9 cellular contexts compared by ENCODE assay signal in the genomic region with DNA sequence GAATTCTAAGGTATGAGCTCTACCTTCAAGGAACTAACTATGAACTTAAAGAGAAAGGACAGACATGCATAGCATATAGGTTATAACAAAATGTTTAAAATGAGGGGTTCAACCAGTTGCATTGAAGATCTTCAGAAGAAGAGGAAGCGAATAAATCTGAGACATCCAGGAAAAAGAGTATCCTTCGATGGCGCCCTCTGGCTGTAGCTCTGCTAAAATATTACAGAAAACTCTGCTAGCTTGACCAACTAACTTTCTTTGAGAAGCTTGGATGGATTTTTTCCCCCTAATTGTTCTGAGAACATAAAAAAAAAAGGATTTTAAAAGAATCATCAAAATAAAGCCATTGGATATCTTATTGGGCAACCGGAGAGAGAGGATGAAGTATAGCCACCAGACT.
DNase-seq lines count a peak whose midpoint lies in the region; ATAC-seq, FAIRE-seq and TF ChIP-seq lines count a peak whose summit lies in the region.
"Had no signal": no experiment of that assay in that cellular context is flagged by ENCODE, and none has a peak within 500 bp of the region (broad histone marks: within the 10 kb centered on the region; RNA-seq: fewer than 3 reads in every experiment).

No MANE protein-coding gene starts in this region.

- TF ChIP-seq EP300 in HepG2 (IDR thresholded peaks at IDR 0.05; ENCODE audit: low read depth in 2 of 2, low read length in 2 of 2): no peak
- TF ChIP-seq EP300 in HepG2 (CRISPR knock-in tag; IDR thresholded peaks at IDR 0.05; ENCODE audit: borderline replicate concordance): no peak

- CTCF ChIA-PET in WTC11 (lab: Charles Lee): interaction anchor here (0.6 to 2.8 kb wide), 18 partner anchors 10 to 655 kb away, joined by 3 to 26 read pairs (median 3); no protein-coding TSS in a partner anchor
- CTCF ChIA-PET in HepG2 (lab: Yijun Ruan, JAX; ENCODE audit: low intra/inter-chr PET ratio, low total read pairs): interaction anchor here (0.9 to 2.4 kb wide), 2 partner anchors 376 to 824 kb away, joined by 3 to 9 read pairs; no protein-coding TSS in a partner anchor
- CTCF ChIA-PET in activated CD8-positive, alpha-beta memory T cell treated with anti-CD3 and anti-CD28 coated beads, Interleukin-2, amount 10 ng/mL, durations not matched to agents 7 days and 5 days (lab: Charles Lee): no interaction called here

- no peak for TF ChIP-seq POLR2A in HepG2 (IDR thresholded peaks at IDR 0.05; ENCODE audit: insufficient read depth in 1 of 2, low read depth in 2 of 2, low read length in 2 of 2)

- no TSS peak for BruUV-seq in HepG2 (replicated peaks; lab: Mats Ljungman, UMichigan)

- WGBS in HepG2 (ENCODE audit: low lambda C conversion rate): 26% methylated on average over 4 of the region's 4 CpGs

- no peaks in the 10 kb centered on the region for H3K4me1 ChIP-seq in HepG2 (ENCODE audit: insufficient read depth, low read length)

- peaks cover 6% of the 10 kb centered on the region for H3K9me3 Mint-ChIP-seq in WTC11
- H3K9me3 Mint-ChIP-seq in activated CD8-positive, alpha-beta memory T cell treated with anti-CD3 and anti-CD28 coated beads, Interleukin-2, amount 10 ng/mL, durations not matched to agents 7 days and 5 days (ENCODE audit: low read depth): peaks cover 4% of the 10 kb centered on the region
- H3K9me3 Mint-ChIP-seq in activated T-cell treated with anti-CD3 and anti-CD28 coated beads, Interleukin-2, amount 50 U/mL, for 24 hours: no peaks in the 10 kb centered on the region

- H3K4me3 Mint-ChIP-seq in WTC11: no peak overlapping the region
- H3K4me3 Mint-ChIP-seq in activated CD8-positive, alpha-beta memory T cell treated with anti-CD3 and anti-CD28 coated beads, Interleukin-2, amount 10 ng/mL, durations not matched to agents 7 days and 5 days: no peak overlapping the region
- no peak overlapping the region for H3K4me3 Mint-ChIP-seq in activated T-cell treated with anti-CD3 and anti-CD28 coated beads, Interleukin-2, amount 50 U/mL, for 24 hours

- H3K27ac ChIP-seq in HepG2 (ENCODE audit: extremely low read length, insufficient read depth, low read length): no peak overlapping the region

- no peak overlapping the region for H3K27ac Mint-ChIP-seq in WTC11
- no peak overlapping the region for H3K27ac Mint-ChIP-seq in activated CD8-positive, alpha-beta memory T cell treated with anti-CD3 and anti-CD28 coated beads, Interleukin-2, amount 10 ng/mL, durations not matched to agents 7 days and 5 days
- no peak overlapping the region for H3K27ac Mint-ChIP-seq in activated T-cell treated with anti-CD3 and anti-CD28 coated beads, Interleukin-2, amount 50 U/mL, for 24 hours

- H3K9ac ChIP-seq in HepG2 (ENCODE audit: insufficient read depth, low read depth, low read length): no peak overlapping the region

- TF ChIP-seq CTCF in WTC11 (IDR thresholded peaks at IDR 0.05): peak; percentile 24; the same call in 1 of the 2 replicates
- TF ChIP-seq CTCF in HepG2 (CRISPR knock-in tag; IDR thresholded peaks at IDR 0.05): no peak

- H3K27me3 Mint-ChIP-seq in WTC11 (ENCODE audit: low read depth): peaks cover 7% of the 10 kb centered on the region
- no peaks in the 10 kb centered on the region for H3K27me3 Mint-ChIP-seq in activated CD8-positive, alpha-beta memory T cell treated with anti-CD3 and anti-CD28 coated beads, Interleukin-2, amount 10 ng/mL, durations not matched to agents 7 days and 5 days
- no peaks in the 10 kb centered on the region for H3K27me3 Mint-ChIP-seq in activated T-cell treated with anti-CD3 and anti-CD28 coated beads, Interleukin-2, amount 50 U/mL, for 24 hours

- no peaks in the 10 kb centered on the region for H3K9me3 ChIP-seq in HepG2 (ENCODE audit: low read length)

- peaks cover 57% of the 10 kb centered on the region for H3K4me1 Mint-ChIP-seq in WTC11
- no peaks in the 10 kb centered on the region for H3K4me1 Mint-ChIP-seq in activated CD8-positive, alpha-beta memory T cell treated with anti-CD3 and anti-CD28 coated beads, Interleukin-2, amount 10 ng/mL, durations not matched to agents 7 days and 5 days
- H3K4me1 Mint-ChIP-seq in activated T-cell treated with anti-CD3 and anti-CD28 coated beads, Interleukin-2, amount 50 U/mL, for 24 hours (ENCODE audit: low read depth): no peaks in the 10 kb centered on the region

- no peak for TF ChIP-seq RAD21 in HepG2 (CRISPR knock-in tag; IDR thresholded peaks at IDR 0.05)

- intact Hi-C loops in HepG2 (cut with micrococcal nuclease; ENCODE audit: unreplicated experiment): loop anchor here (2.0 to 10.0 kb wide), 3 partner anchors 342 to 824 kb away; no protein-coding TSS in a partner anchor

- peaks cover 4% of the 10 kb centered on the region; the same call in 1 of the 2 replicates for H3K36me3 Mint-ChIP-seq in WTC11
- H3K36me3 Mint-ChIP-seq in activated CD8-positive, alpha-beta memory T cell treated with anti-CD3 and anti-CD28 coated beads, Interleukin-2, amount 10 ng/mL, durations not matched to agents 7 days and 5 days: no peaks in the 10 kb centered on the region
- no peaks in the 10 kb centered on the region for H3K36me3 Mint-ChIP-seq in activated T-cell treated with anti-CD3 and anti-CD28 coated beads, Interleukin-2, amount 50 U/mL, for 24 hours (ENCODE audit: low read depth)

- peak; percentile 18 for DNase-seq in Ammon's horn (ENCODE audit: low spot score)
- DNase-seq in HK-2 (ENCODE audit: unreplicated experiment): peak; percentile 24
- DNase-seq in WTC11 (ENCODE audit: low spot score): peak; percentile 24
- no peak for DNase-seq in HepG2 (ENCODE audit: low spot score)
- no peak for DNase-seq in activated CD8-positive, alpha-beta memory T cell treated with anti-CD3 and anti-CD28 coated beads, Interleukin-2, amount 10 ng/mL, durations not matched to agents 7 days and 5 days
- DNase-seq in activated T-cell treated with anti-CD3 and anti-CD28 coated beads, Interleukin-2, amount 50 U/mL, for 24 hours: no peak
- no peak for DNase-seq in ecto neural progenitor cell (ENCODE audit: low spot score)
- no peak for DNase-seq in NCI-H2081 treated with DMSO at 0.1 percent for 48 hours (lab: John Stamatoyannopoulos, UW)
- DNase-seq: dermis blood vessel endothelial cell had no signal

- POLR2A ChIA-PET in WTC11 (lab: Charles Lee) (no interaction called here), HepG2 (lab: Yijun Ruan, JAX) (no interaction called here)

- no peaks in the 10 kb centered on the region for H4K20me1 ChIP-seq in HepG2 (ENCODE audit: insufficient read depth, low read length)

- H3K79me2 ChIP-seq in HepG2 (ENCODE audit: insufficient read depth, low read length): no peaks in the 10 kb centered on the region

- FAIRE-seq in HepG2 (lab: Jason Lieb, UNC): no peak

- H3K36me3 ChIP-seq in HepG2 (replicated peaks in 1 of 2; ENCODE audit: control insufficient read depth in 1 of 2, insufficient read depth in 2 of 2, low read length in 2 of 2): no peaks in the 10 kb centered on the region

- no peak overlapping the region for H2AFZ ChIP-seq in HepG2 (ENCODE audit: low read length)

- no peak overlapping the region for H3K4me2 ChIP-seq in HepG2 (ENCODE audit: low read depth, low read length)

- H3K27me3 ChIP-seq in HepG2 (ENCODE audit: control insufficient read depth in 1 of 2, insufficient read depth in 2 of 2, low read length in 2 of 2): peaks cover 0 to 4% of the 10 kb centered on the region in 2 experiments; a peak in 1 of 5 replicates

- in situ Hi-C loops in HepG2 (cut with HindIII; ENCODE audit: extremely low pct_ligation_motif_present, low pct_unique_long_range_greater_than_20kb): loop anchor here (25.0 kb wide), 2 partner anchors 824 to 1076 kb away; no protein-coding TSS in a partner anchor

- ATAC-seq in WTC11 (no peak), HepG2 (no peak)
- ATAC-seq in activated CD8-positive, alpha-beta memory T cell treated with anti-CD3 and anti-CD28 coated beads, Interleukin-2, amount 10 ng/mL, durations not matched to agents 7 days and 5 days: no peak

- H3K4me3 ChIP-seq in HepG2 (replicated peaks in 1 of 3; ENCODE audit: insufficient read depth in 1 of 3, low read depth in 2 of 3, low read length in 3 of 3): no peak overlapping the region

TF ChIP-seq in WTC11, 78 proteins besides CTCF, POLR2A, EP300 and RAD21 (continues in another document):
- TF ChIP-seq NFE2L1 (CRISPR knock-in tag; IDR thresholded peaks at IDR 0.05) (no peak), ZNF263 (CRISPR knock-in tag; IDR thresholded peaks at IDR 0.05; ENCODE audit: low read depth) (no peak), CREM (CRISPR knock-in tag; IDR thresholded peaks at IDR 0.05) (no peak), ZNF317 (CRISPR knock-in tag; IDR thresholded peaks at IDR 0.05; ENCODE audit: borderline replicate concordance, low read depth) (no peak), GTF2I (CRISPR knock-in tag; conservative IDR thresholded peaks at IDR 0.05) (no peak)
- TF ChIP-seq, protein P1, sequence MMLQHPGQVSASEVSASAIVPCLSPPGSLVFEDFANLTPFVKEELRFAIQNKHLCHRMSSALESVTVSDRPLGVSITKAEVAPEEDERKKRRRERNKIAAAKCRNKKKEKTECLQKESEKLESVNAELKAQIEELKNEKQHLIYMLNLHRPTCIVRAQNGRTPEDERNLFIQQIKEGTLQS (CRISPR knock-in tag; conservative IDR thresholded peaks at IDR 0.05): no peak
- TF ChIP-seq, protein P2, sequence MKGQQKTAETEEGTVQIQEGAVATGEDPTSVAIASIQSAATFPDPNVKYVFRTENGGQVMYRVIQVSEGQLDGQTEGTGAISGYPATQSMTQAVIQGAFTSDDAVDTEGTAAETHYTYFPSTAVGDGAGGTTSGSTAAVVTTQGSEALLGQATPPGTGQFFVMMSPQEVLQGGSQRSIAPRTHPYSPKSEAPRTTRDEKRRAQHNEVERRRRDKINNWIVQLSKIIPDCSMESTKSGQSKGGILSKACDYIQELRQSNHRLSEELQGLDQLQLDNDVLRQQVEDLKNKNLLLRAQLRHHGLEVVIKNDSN (CRISPR knock-in tag; IDR thresholded peaks at IDR 0.05): no peak

TF ChIP-seq in HepG2, 621 proteins besides CTCF, POLR2A, EP300 and RAD21:
- TF ChIP-seq SMC3 (IDR thresholded peaks at IDR 0.05; ENCODE audit: low read length): peak; percentile 20; the same call in 1 of the 2 replicates
- peak; percentile 37 for TF ChIP-seq STAG1 (CRISPR knock-in tag; IDR thresholded peaks at IDR 0.05)
- TF ChIP-seq, protein P3, sequence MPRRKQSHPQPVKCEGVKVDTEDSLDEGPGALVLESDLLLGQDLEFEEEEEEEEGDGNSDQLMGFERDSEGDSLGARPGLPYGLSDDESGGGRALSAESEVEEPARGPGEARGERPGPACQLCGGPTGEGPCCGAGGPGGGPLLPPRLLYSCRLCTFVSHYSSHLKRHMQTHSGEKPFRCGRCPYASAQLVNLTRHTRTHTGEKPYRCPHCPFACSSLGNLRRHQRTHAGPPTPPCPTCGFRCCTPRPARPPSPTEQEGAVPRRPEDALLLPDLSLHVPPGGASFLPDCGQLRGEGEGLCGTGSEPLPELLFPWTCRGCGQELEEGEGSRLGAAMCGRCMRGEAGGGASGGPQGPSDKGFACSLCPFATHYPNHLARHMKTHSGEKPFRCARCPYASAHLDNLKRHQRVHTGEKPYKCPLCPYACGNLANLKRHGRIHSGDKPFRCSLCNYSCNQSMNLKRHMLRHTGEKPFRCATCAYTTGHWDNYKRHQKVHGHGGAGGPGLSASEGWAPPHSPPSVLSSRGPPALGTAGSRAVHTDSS (CRISPR knock-in tag; conservative IDR thresholded peaks at IDR 0.05): no peak

Comparison
In these comparisons a context has a peak if more than half of its experiments do, and no peak if none do; other contexts are left out.
1. DNase-seq: peak in Ammon's horn (single experiment), HK-2 (single experiment) and WTC11 (single experiment); none in HepG2 (single experiment), activated CD8-positive, alpha-beta memory T cell treated with anti-CD3 and anti-CD28 coated beads, Interleukin-2, amount 10 ng/mL, durations not matched to agents 7 days and 5 days (single experiment), activated T-cell treated with anti-CD3 and anti-CD28 coated beads, Interleukin-2, amount 50 U/mL, for 24 hours (single experiment), ecto neural progenitor cell (single experiment) and NCI-H2081 treated with DMSO at 0.1 percent for 48 hours (single experiment).